Comparison of ENCODE assay signal across 10 cellular contexts in genomic region chr11:107856981-107857517, GRCh38. TPM values are rescaled to one million over a fixed set of nuclear protein-coding genes. Genes with fewer than 3 reads are reported as not detected.
A peak's percentile ranks its signal among the peaks of the same experiment; 100 is the strongest.
DNase-seq lines count a peak whose midpoint lies in the region; ATAC-seq and TF ChIP-seq lines count a peak whose summit lies in the region.
"Had no signal": no experiment of that assay in that cellular context is flagged by ENCODE, and none has a peak within 500 bp of the region (broad histone marks: within the 10 kb centered on the region; RNA-seq: fewer than 3 reads in every experiment).

No MANE protein-coding gene starts in this region.

- CTCF ChIA-PET in A673 (lab: Charles Lee) = no interaction called here
- CTCF ChIA-PET in activated B cell treated with CpG ODN at 0.5 μM for 24 hours (lab: Charles Lee) = no interaction called here

- H3K27ac Mint-ChIP-seq in activated B cell treated with CpG ODN at 0.5 μM for 24 hours = no peak overlapping the region

- peaks cover 15% of the 10 kb centered on the region for H3K36me3 Mint-ChIP-seq in activated B cell treated with CpG ODN at 0.5 μM for 24 hours (ENCODE audit: low read depth)

- intact Hi-C loops in A673 (cut with micrococcal nuclease; ENCODE audit: unreplicated experiment) (loop anchor here (2.0 to 5.0 kb wide), 2 partner anchors 14 to 60 kb away; no protein-coding TSS in a partner anchor), activated B cell treated with CpG ODN at 0.5 μM for 24 hours (cut with micrococcal nuclease) (loop anchor here (5.0 kb wide), 2 partner anchors 1785 to 1835 kb away; partner anchors contain the start of gene MSANTD4)

- H3K4me3 ChIP-seq in A673 (ENCODE audit: low read depth, low read length, poor library complexity, severe bottlenecking) (peak overlapping the region; percentile 73), iPS-18a (ENCODE audit: low read length) (peak overlapping the region; percentile 96)

- ATAC-seq in activated B cell treated with CpG ODN at 0.5 μM for 24 hours (ENCODE audit: low read depth) (no peak), GM18858 (IDR thresholded peaks at IDR 0.05; ENCODE audit: unreplicated experiment) (no peak), GM19023 (IDR thresholded peaks at IDR 0.05; ENCODE audit: unreplicated experiment) (no peak)
- ATAC-seq: body of pancreas had no signal

- no TSS peak for BruUV-seq in A673 (replicated peaks; lab: Mats Ljungman, UMichigan)

- H3K4me3 Mint-ChIP-seq in activated B cell treated with CpG ODN at 0.5 μM for 24 hours = peak overlapping the region; percentile 96

- DNase-seq in A673 (ENCODE audit: low spot score) (no peak), H4 (ENCODE audit: low spot score) (peak; percentile 45), activated B cell treated with CpG ODN at 0.5 μM for 24 hours (no peak), activated gamma-delta T cell (lab: John Stamatoyannopoulos, UW) (no peak), NCI-H187 treated with DMSO at 0.1 percent for 48 hours (lab: John Stamatoyannopoulos, UW) (no peak)
- DNase-seq: body of pancreas; NK-92 treated with Interleukin-12 subunit alpha and Interleukin-12 subunit beta, amount 100 ng/mL, for 24 hours had no signal

- H3K9me3 ChIP-seq in A673 (ENCODE audit: low read depth, low read length, poor library complexity, severe bottlenecking) (no peaks in the 10 kb centered on the region), iPS-18a (ENCODE audit: control insufficient read depth, low read depth, low read length) (no peaks in the 10 kb centered on the region)

- H3K27me3 ChIP-seq in A673 (replicated peaks; ENCODE audit: insufficient read depth, low read depth, low read length, poor library complexity) = no peaks in the 10 kb centered on the region
- peaks cover 28% of the 10 kb centered on the region for H3K27me3 ChIP-seq in iPS-18a (ENCODE audit: control insufficient read depth, insufficient read depth, low read length)
- H3K27me3 ChIP-seq: body of pancreas had no signal

- TF ChIP-seq CTCF in A673 (conservative IDR thresholded peaks at IDR 0.05; ENCODE audit: low read depth, low read length) (no peak), activated B cell treated with CpG ODN at 0.5 μM for 24 hours (IDR thresholded peaks at IDR 0.05) (no peak)

- peaks cover 30% of the 10 kb centered on the region for H3K4me1 Mint-ChIP-seq in activated B cell treated with CpG ODN at 0.5 μM for 24 hours

- H3K4me1 ChIP-seq in A673 (ENCODE audit: insufficient read depth, low read length, poor library complexity, severe bottlenecking) (peaks cover 21% of the 10 kb centered on the region), iPS-18a (ENCODE audit: control insufficient read depth, low read depth, low read length) (peaks cover 8% of the 10 kb centered on the region)

- POLR2A ChIA-PET in A673 (lab: Charles Lee; ENCODE audit: low non-redundant PET) (no interaction called here), activated B cell treated with CpG ODN at 0.5 μM for 24 hours (lab: Charles Lee) (interaction anchor here (2.6 kb wide), 1 partner anchor 17 kb away, joined by 6 read pairs; no protein-coding TSS in a partner anchor)

- H3K9me3 Mint-ChIP-seq in activated B cell treated with CpG ODN at 0.5 μM for 24 hours = no peaks in the 10 kb centered on the region

- H3K36me3 ChIP-seq in A673 (ENCODE audit: insufficient read depth, low read length, poor library complexity, severe bottlenecking) (no peaks in the 10 kb centered on the region), iPS-18a (ENCODE audit: control insufficient read depth, low read depth, low read length) (no peaks in the 10 kb centered on the region)

- H3K27ac ChIP-seq in A673 (ENCODE audit: low read depth, low read length, poor library complexity, severe bottlenecking) (peak overlapping the region; percentile 74), iPS-18a (ENCODE audit: low read length) (no peak overlapping the region)

- no peaks in the 10 kb centered on the region for H3K27me3 Mint-ChIP-seq in activated B cell treated with CpG ODN at 0.5 μM for 24 hours

- H3K9ac ChIP-seq in iPS-18a (ENCODE audit: low read length) = no peak overlapping the region

RNA-seq across cellular contexts. Expression of gene SLC35F2, which starts 1.5 kb away (rescaled TPM):
- 80.8 and 95.4 TPM in 2 replicates for total RNA-seq in A673 (2021)
- 32.3 and 33.1 TPM in 2 replicates for total RNA-seq in H4 (2014; rRNA removed; shearing (Covaris generic))
- 20.5 and 21.9 TPM in 2 replicates for total RNA-seq in activated B cell treated with CpG ODN at 0.5 μM for 24 hours
